1 cellular context compared by ENCODE assay signal in genomic region chrX:148288451-148288850, GRCh38.
TF ChIP-seq lines count a peak whose summit lies in the region.

No MANE protein-coding gene starts in this region.

TF ChIP-seq in WTC11, 78 proteins besides CTCF, POLR2A, EP300 and RAD21 (continued from another document):
- TF ChIP-seq E2F1 (CRISPR knock-in tag; IDR thresholded peaks at IDR 0.05): no peak
- no peak for TF ChIP-seq USF1 (CRISPR knock-in tag; IDR thresholded peaks at IDR 0.05)
- no peak for TF ChIP-seq ZNF219 (CRISPR knock-in tag; IDR thresholded peaks at IDR 0.05; ENCODE audit: borderline replicate concordance)
- TF ChIP-seq TCF7 (CRISPR knock-in tag; IDR thresholded peaks at IDR 0.05; ENCODE audit: low read depth): no peak
- no peak for TF ChIP-seq ZNF138 (CRISPR knock-in tag; conservative IDR thresholded peaks at IDR 0.05)
- no peak for TF ChIP-seq ETV6 (CRISPR knock-in tag; IDR thresholded peaks at IDR 0.05)
- no peak for TF ChIP-seq ZNF317 (CRISPR knock-in tag; IDR thresholded peaks at IDR 0.05; ENCODE audit: borderline replicate concordance, low read depth)
- no peak for TF ChIP-seq STAT6 (CRISPR knock-in tag; conservative IDR thresholded peaks at IDR 0.05; ENCODE audit: low read depth)
- TF ChIP-seq ZNF232 (CRISPR knock-in tag; IDR thresholded peaks at IDR 0.05): no peak
- TF ChIP-seq ERG (CRISPR knock-in tag; IDR thresholded peaks at IDR 0.05): no peak
- no peak for TF ChIP-seq ZNF281 (CRISPR knock-in tag; IDR thresholded peaks at IDR 0.05)
- TF ChIP-seq ATF3 (CRISPR knock-in tag; conservative IDR thresholded peaks at IDR 0.05): no peak
